In the genomic region with DNA sequence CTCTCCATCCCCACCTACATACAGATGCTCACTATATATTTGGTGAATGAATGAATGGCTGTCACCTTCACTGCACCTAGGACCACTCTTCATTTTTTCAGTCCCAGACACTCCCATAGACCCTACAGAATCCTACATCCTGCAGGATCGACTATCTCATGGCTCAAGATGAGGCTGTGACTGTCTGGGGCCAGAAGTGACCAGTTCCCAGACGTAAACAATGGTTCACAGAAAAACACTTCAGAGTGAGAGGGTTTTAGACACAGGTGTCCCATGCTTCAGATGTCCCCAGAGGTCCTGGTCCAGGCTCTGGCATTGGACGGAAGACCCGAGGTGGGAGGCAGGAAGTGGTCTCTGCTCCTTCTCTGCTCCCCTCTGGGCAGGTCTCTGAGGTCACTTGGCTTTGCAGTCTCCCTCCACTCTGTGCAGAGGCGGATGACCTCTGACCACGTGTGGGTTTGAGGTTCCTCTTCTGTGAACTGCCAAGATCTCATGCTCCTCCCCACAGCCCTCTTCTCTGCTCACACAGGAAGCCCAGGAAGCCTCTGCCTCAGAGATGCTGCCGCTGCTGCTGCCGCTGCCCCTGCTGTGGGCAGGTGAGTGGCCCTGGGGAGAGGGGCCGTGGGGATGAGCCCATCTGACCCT, we compare ENCODE assay signal across 10 cellular contexts. TPM values are rescaled to one million over a fixed set of nuclear protein-coding genes. Genes with fewer than 3 reads are reported as not detected.
DNase-seq lines count a peak whose midpoint lies in the region; ATAC-seq lines count a peak whose summit lies in the region.
"Had no signal": no experiment of that assay in that cellular context is flagged by ENCODE, and none has a peak within 500 bp of the region (broad histone marks: within the 10 kb centered on the region; RNA-seq: fewer than 3 reads in every experiment).

No MANE protein-coding gene starts in this region.

- H3K27me3 ChIP-seq in neuronal stem cell (ENCODE audit: control insufficient read depth in 3 of 3, insufficient read depth in 3 of 3, low read depth in 1 of 3, low read length in 3 of 3), result peaks cover 0 to 2% (median 0%) of the 10 kb centered on the region in 3 experiments

- H3K36me3 Mint-ChIP-seq in activated naive CD4-positive, alpha-beta T cell treated with anti-CD3 and anti-CD28 coated beads, Interleukin-2, amount 50 U/mL, for 24 hours, result no peaks in the 10 kb centered on the region

- no peak overlapping the region for H4K8ac ChIP-seq in neuronal stem cell (ENCODE audit: low read depth, low read length)

- H2BK15ac ChIP-seq in neuronal stem cell (ENCODE audit: low read length), result no peak overlapping the region

- no peaks in the 10 kb centered on the region for H3K9me3 Mint-ChIP-seq in activated naive CD4-positive, alpha-beta T cell treated with anti-CD3 and anti-CD28 coated beads, Interleukin-2, amount 50 U/mL, for 24 hours
- H3K9me3 Mint-ChIP-seq: neural crest cell had no signal

- peaks cover 0 to 2% of the 10 kb centered on the region in 2 donors for H3K9me3 ChIP-seq in neuronal stem cell (replicated peaks in 1 of 2; ENCODE audit: control insufficient read depth in 2 of 2, insufficient read depth in 1 of 2, low read depth in 1 of 2, low read length in 2 of 2)

- no peak overlapping the region for H3K27ac ChIP-seq in neuronal stem cell (replicated peaks; ENCODE audit: low read length)

- H3K18ac ChIP-seq in neuronal stem cell (ENCODE audit: low read length), result no peak overlapping the region

- no peak overlapping the region for H3K4me3 ChIP-seq in neuronal stem cell (ENCODE audit: low read length in 2 of 2)

- H3K27me3 Mint-ChIP-seq in activated naive CD4-positive, alpha-beta T cell treated with anti-CD3 and anti-CD28 coated beads, Interleukin-2, amount 50 U/mL, for 24 hours, result peaks cover 7% of the 10 kb centered on the region

- H3K4me1 ChIP-seq in neuronal stem cell (ENCODE audit: control insufficient read depth in 2 of 2, insufficient read depth in 1 of 2, low read depth in 1 of 2, low read length in 2 of 2), result no peaks in the 10 kb centered on the region

- WGBS in neuronal stem cell (ENCODE audit: extremely low coverage in 2 of 2, insufficient read length in 2 of 2, insufficient replicate concordance in 1 of 2), 2 donors, result no CpG with 5 or more reads among the region's 9 CpGs

- H3K4me1 Mint-ChIP-seq in activated naive CD4-positive, alpha-beta T cell treated with anti-CD3 and anti-CD28 coated beads, Interleukin-2, amount 50 U/mL, for 24 hours, result peaks cover 33% of the 10 kb centered on the region
- H3K4me1 Mint-ChIP-seq: neural crest cell had no signal

- no peak overlapping the region for H2AFZ ChIP-seq in neuronal stem cell (ENCODE audit: low read length)

- no peak overlapping the region for H3K4me2 ChIP-seq in neuronal stem cell (ENCODE audit: insufficient read depth, low read length, poor library complexity, severe bottlenecking)

- ATAC-seq in GM21825 (IDR thresholded peaks at IDR 0.05; ENCODE audit: unreplicated experiment) (no peak), HG03097 (IDR thresholded peaks at IDR 0.05; ENCODE audit: low FRiP score, unreplicated experiment) (no peak)

- no peak overlapping the region for H2BK120ac ChIP-seq in neuronal stem cell (ENCODE audit: low read depth, low read length)

- peak overlapping the region; percentile 47 for H3K27ac Mint-ChIP-seq in activated naive CD4-positive, alpha-beta T cell treated with anti-CD3 and anti-CD28 coated beads, Interleukin-2, amount 50 U/mL, for 24 hours

- H3K4me3 Mint-ChIP-seq in activated naive CD4-positive, alpha-beta T cell treated with anti-CD3 and anti-CD28 coated beads, Interleukin-2, amount 50 U/mL, for 24 hours, result peak overlapping the region; percentile 45
- H3K4me3 Mint-ChIP-seq: neural crest cell had no signal

- no peak overlapping the region for H3K14ac ChIP-seq in neuronal stem cell (ENCODE audit: low read length)

- peak overlapping the region; percentile 9 for H3K23ac ChIP-seq in neuronal stem cell (ENCODE audit: low read depth, low read length, poor library complexity)

- no peak overlapping the region for H3K4ac ChIP-seq in neuronal stem cell (ENCODE audit: low read length)

- H2BK5ac ChIP-seq in neuronal stem cell (ENCODE audit: low read length), result no peak overlapping the region

- H3K79me1 ChIP-seq in neuronal stem cell (ENCODE audit: low read depth, low read length), result no peaks in the 10 kb centered on the region

- DNase-seq in GDM1 (lab: John Stamatoyannopoulos, UW), result peak; percentile 71
- DNase-seq in MV-4-11 (lab: John Stamatoyannopoulos, UW), result peak; percentile 94
- DNase-seq in neuronal stem cell (ENCODE audit: low spot score), result no peak
- no peak for DNase-seq in NCI-H524 (lab: John Stamatoyannopoulos, UW)
- no peak for DNase-seq in D341Med (ENCODE audit: low spot score)
- DNase-seq: NCI-H2081 treated with DMSO at 0.1 percent for 48 hours had no signal

- no peaks in the 10 kb centered on the region for H3K36me3 ChIP-seq in neuronal stem cell (replicated peaks in 1 of 2; ENCODE audit: control insufficient read depth in 2 of 2, insufficient read depth in 2 of 2, low read length in 2 of 2)

- H3K9ac ChIP-seq in neuronal stem cell (ENCODE audit: low read depth, low read length, poor library complexity), result no peak overlapping the region

- H2AK5ac ChIP-seq in neuronal stem cell (ENCODE audit: low read depth, low read length), result no peak overlapping the region

- no peak overlapping the region for H2BK12ac ChIP-seq in neuronal stem cell (ENCODE audit: low read length)

- H4K91ac ChIP-seq in neuronal stem cell (ENCODE audit: low read depth, low read length, poor library complexity), result no peak overlapping the region

RNA-seq across cellular contexts. Expression of a gene that starts 24.9 kb away (rescaled TPM):
- polyA plus RNA-seq in neuronal stem cell (2013, experiment 1 of 2), result not detected
- polyA plus RNA-seq in neuronal stem cell (2013, experiment 2 of 2), result not detected

RNA-seq across cellular contexts. Expression of a gene that starts 42.3 kb away (rescaled TPM):
- polyA plus RNA-seq in neuronal stem cell (2013, experiment 1 of 2), result 0.01 TPM
- not detected for polyA plus RNA-seq in neuronal stem cell (2013, experiment 2 of 2)

RNA-seq across cellular contexts. Expression of a gene that starts 57.9 kb away (rescaled TPM):
- not detected for polyA plus RNA-seq in neuronal stem cell (2013, experiment 1 of 2)
- not detected for polyA plus RNA-seq in neuronal stem cell (2013, experiment 2 of 2)

RNA-seq across cellular contexts. Expression of a gene that starts 58.8 kb away (rescaled TPM):
- polyA plus RNA-seq in neuronal stem cell (2013, experiment 1 of 2), result 2.5 TPM
- 2.5 TPM for polyA plus RNA-seq in neuronal stem cell (2013, experiment 2 of 2)

Comparison
In these comparisons a context has a peak if more than half of its experiments do, and no peak if none do; other contexts are left out.
1. DNase-seq: peak in GDM1 (single experiment) and MV-4-11 (single experiment); none in neuronal stem cell (single experiment), NCI-H524 (0 of 2) and D341Med (single experiment).